In genomic region chr13:71577127-71577526, GRCh38 we compare ENCODE assay signal across 1 cellular context.
TF ChIP-seq lines count a peak whose summit lies in the region.

No MANE protein-coding gene starts in this region.

TF ChIP-seq in H1, 55 proteins besides CTCF, POLR2A, EP300 and RAD21:
- TF ChIP-seq SIX5 (IDR thresholded peaks at IDR 0.05; ENCODE audit: low read depth, low read length) (no peak), TBP (IDR thresholded peaks at IDR 0.05; ENCODE audit: low read depth, low read length) (no peak), PHF8 (conservative IDR thresholded peaks at IDR 0.05; ENCODE audit: low read depth, low read length) (no peak), TCF12 (IDR thresholded peaks at IDR 0.05; ENCODE audit: low read depth, low read length) (no peak), POLR2AphosphoS5 (IDR thresholded peaks at IDR 0.05; ENCODE audit: low read depth, low read length) (no peak), POU5F1 (IDR thresholded peaks at IDR 0.05; ENCODE audit: low read depth, low read length) (no peak), CEBPB (IDR thresholded peaks at IDR 0.05; ENCODE audit: low read depth, low read length) (no peak), BRCA1 (IDR thresholded peaks at IDR 0.05; ENCODE audit: low read depth, low read length) (no peak), BACH1 (IDR thresholded peaks at IDR 0.05; ENCODE audit: low read length) (no peak), CHD7 (IDR thresholded peaks at IDR 0.05; ENCODE audit: insufficient replicate concordance, low read length) (no peak)
